25 cellular contexts compared by ENCODE assay signal in genomic region chr20:60359010-60359409, GRCh38.
"Had no signal": no experiment of that assay in that cellular context is flagged by ENCODE, and none has a peak within 500 bp of the region (broad histone marks: within the 10 kb centered on the region; RNA-seq: fewer than 3 reads in every experiment).

No MANE protein-coding gene starts in this region.

- H3K4me1 Mint-ChIP-seq: naive B cell had no signal

- H3K4me3 ChIP-seq: coronary artery, dorsolateral prefrontal cortex, esophagus squamous epithelium, gastrocnemius medialis, heart right ventricle, left lung, lower lobe of right lung, mucosa of descending colon had no signal

- FAIRE-seq: colon, endothelial cell of umbilical vein, islet of Langerhans, keratinocyte had no signal

- H3K27me3 ChIP-seq: dorsolateral prefrontal cortex, esophagus squamous epithelium, gastrocnemius medialis, heart right ventricle, left lung had no signal

- H3K36me3 Mint-ChIP-seq: mesothelial cell of epicardium, naive B cell had no signal

- H3K36me3 ChIP-seq: esophagus squamous epithelium, gastrocnemius medialis, heart right ventricle, left lung, lower lobe of right lung had no signal

- H3K4me1 ChIP-seq: esophagus squamous epithelium, gastrocnemius medialis, heart right ventricle, left lung, lower lobe of right lung had no signal

- H3K4me3 Mint-ChIP-seq: mesothelial cell of epicardium, naive B cell had no signal

- H3K27ac Mint-ChIP-seq: mesothelial cell of epicardium had no signal

- ATAC-seq: gastrocnemius medialis, heart right ventricle, left cardiac atrium, left lung, left ventricle myocardium superior, lower lobe of right lung, mucosa of descending colon had no signal

- H3K27ac ChIP-seq: coronary artery, dorsolateral prefrontal cortex, esophagus squamous epithelium, gastrocnemius medialis, heart right ventricle, left lung, lower lobe of right lung had no signal

- H3K9me3 Mint-ChIP-seq: mesothelial cell of epicardium, naive B cell had no signal

- H3K9me3 ChIP-seq: esophagus squamous epithelium, gastrocnemius medialis, heart right ventricle, left lung, lower lobe of right lung, mucosa of descending colon had no signal

- DNase-seq: dermis blood vessel endothelial cell; dorsolateral prefrontal cortex; effector CD4-positive, alpha-beta T cell; effector memory CD4-positive, alpha-beta T cell; esophagus squamous epithelium; foreskin fibroblast; foreskin melanocyte; gastrocnemius medialis; glutamatergic neuron; head of caudate nucleus; heart right ventricle; hippocampal formation; left cardiac atrium; left lung; left ventricle myocardium superior; lower lobe of right lung; mesenchymal stem cell; mucosa of descending colon; naive B cell had no signal
